ENCODE assay signal across 26 cellular contexts in the genomic region with DNA sequence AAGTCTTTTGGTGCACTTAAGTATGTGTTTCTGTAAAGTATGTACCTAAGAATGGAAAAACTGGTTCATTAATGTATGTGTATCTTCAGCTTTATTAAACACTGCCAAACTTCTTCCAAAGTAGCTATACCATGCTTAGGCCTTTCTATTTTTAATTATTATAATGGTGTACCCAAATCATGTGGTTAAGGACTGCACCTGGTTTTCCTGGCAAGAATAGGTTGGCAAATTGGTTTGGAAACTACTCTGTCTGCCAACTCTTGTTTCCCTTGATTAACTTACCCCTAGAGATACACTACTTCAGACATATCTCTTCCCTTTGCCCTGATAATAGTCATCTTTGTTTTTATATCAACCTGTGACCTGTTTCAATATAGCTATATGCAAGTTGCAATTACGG. TPM values are rescaled to one million over a fixed set of nuclear protein-coding genes. Genes with fewer than 3 reads are reported as not detected.
"Had no signal": no experiment of that assay in that cellular context is flagged by ENCODE, and none has a peak within 500 bp of the region (broad histone marks: within the 10 kb centered on the region; RNA-seq: fewer than 3 reads in every experiment).

No MANE protein-coding gene starts in this region.

- DNase-seq: hippocampal formation; kidney glomerular epithelial cell; left colon; left lung; lower lobe of right lung; mammary epithelial cell; mesenchymal stem cell; naive thymus-derived CD4-positive, alpha-beta T cell; ovary; retina; right cardiac atrium; stimulated activated CD4-positive, alpha-beta T cell treated with anti-CD3 and anti-CD28 coated beads, Interleukin-12 subunit alpha, Interleukin-12 subunit beta, amount 100 ng/mL, for 4 hours; stimulated activated CD4-positive, alpha-beta T cell treated with anti-CD3 and anti-CD28 coated beads, Interleukin-15, amount 100 ng/mL, for 24 hours; stimulated activated CD4-positive, alpha-beta T cell treated with anti-CD3 and anti-CD28 coated beads, Interleukin-2, amount 100 ng/mL, for 24 hours; stimulated activated CD4-positive, alpha-beta T cell treated with anti-CD3 and anti-CD28 coated beads, Interleukin-4, amount 100 ng/mL, for 1 hour; stimulated activated naive B cell treated with anti-CD40 and anti-IgM and Interleukin-4, amounts not matched to agents 10 μg/mL and 1 μg/mL and 100 μg/mL, for 72 hours; stimulated activated naive CD8-positive, alpha-beta T cell treated with anti-CD3 and anti-CD28 coated beads, Interleukin-15, Interleukin-2, amounts not matched to agents 100 U/mL and 50 U/mL, for 24 hours; stomach; testis; thyroid gland; transverse colon; upper lobe of left lung had no signal

- ATAC-seq: left colon; lower lobe of right lung; naive thymus-derived CD4-positive, alpha-beta T cell; natural killer cell treated with Interleukin-12 subunit alpha and Interleukin-12 subunit beta and Interleukin-15 and Interleukin-18, amount 100 ng/mL, for 72 hours; right cardiac atrium; sciatic nerve; stimulated activated naive B cell treated with anti-CD40 and anti-IgM and Interleukin-4, amounts not matched to agents 10 μg/mL and 1 μg/mL and 100 μg/mL, for 72 hours; stimulated activated naive CD8-positive, alpha-beta T cell treated with anti-CD3 and anti-CD28 coated beads, Interleukin-15, Interleukin-2, amounts not matched to agents 100 U/mL and 50 U/mL, for 24 hours had no signal

RNA-seq across cellular contexts. Expression of a gene that starts 40.8 kb away (rescaled TPM):
- total RNA-seq: liver; naive thymus-derived CD4-positive, alpha-beta T cell; natural killer cell treated with Interleukin-12 subunit alpha and Interleukin-12 subunit beta and Interleukin-15 and Interleukin-18, amount 100 ng/mL, for 72 hours had no signal
- polyA plus RNA-seq: keratinocyte; mammary epithelial cell; naive thymus-derived CD4-positive, alpha-beta T cell had no signal
